ENCODE assay signal across 21 cellular contexts in the genomic region with DNA sequence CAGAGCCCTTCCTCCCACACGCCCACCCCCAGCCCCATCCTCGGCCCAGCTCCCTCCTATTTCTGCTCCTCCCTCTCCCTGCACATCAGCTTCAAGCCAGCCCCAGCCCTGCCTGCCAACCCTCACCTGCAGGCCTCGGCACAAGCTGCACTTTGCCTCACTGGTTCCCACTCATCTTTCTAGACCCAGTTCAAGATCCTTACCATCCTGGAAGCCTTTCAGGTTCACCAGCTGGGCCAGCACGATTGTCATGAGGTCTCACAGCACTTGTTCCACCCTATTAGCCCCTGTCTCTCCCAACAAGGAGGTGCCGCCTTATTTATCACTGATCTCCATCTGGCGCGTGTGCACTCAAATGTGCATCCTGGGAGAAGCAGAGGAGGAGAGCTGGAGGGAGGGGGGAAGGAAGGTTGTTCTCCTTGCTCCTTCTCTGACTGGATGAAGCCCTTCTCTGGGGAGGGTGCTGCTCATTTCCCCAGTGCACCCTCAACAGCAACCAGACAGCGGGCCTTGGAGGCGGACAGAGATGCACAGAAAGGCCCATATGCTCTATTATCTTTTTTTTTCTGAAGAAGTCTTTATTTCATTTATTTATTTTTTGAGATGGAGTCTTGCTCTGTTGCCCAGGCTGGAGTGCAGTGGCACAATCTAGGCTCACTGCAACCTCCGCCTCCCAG. TPM values are rescaled to one million over a fixed set of nuclear protein-coding genes. Genes with fewer than 3 reads are reported as not detected.
DNase-seq lines count a peak whose midpoint lies in the region; ATAC-seq and TF ChIP-seq lines count a peak whose summit lies in the region.
"Had no signal": no experiment of that assay in that cellular context is flagged by ENCODE, and none has a peak within 500 bp of the region (broad histone marks: within the 10 kb centered on the region; RNA-seq: fewer than 3 reads in every experiment).

No MANE protein-coding gene starts in this region.

- H3K4me3 Mint-ChIP-seq in stimulated activated effector memory CD8-positive, alpha-beta T cell treated with anti-CD3 and anti-CD28 coated beads, Interleukin-12 subunit alpha, Interleukin-12 subunit beta, amount 100 ng/mL, for 72 hours = no peak overlapping the region
- H3K4me3 Mint-ChIP-seq in activated T-cell treated with anti-CD3 and anti-CD28 coated beads, Interleukin-2, amount 50 U/mL, for 72 hours = no peak overlapping the region
- H3K4me3 Mint-ChIP-seq: activated naive CD8-positive, alpha-beta T cell treated with anti-CD3 and anti-CD28 coated beads, Interleukin-2, amount 10 ng/mL, durations not matched to agents 7 days and 5 days; endodermal cell had no signal

- H3K27me3 Mint-ChIP-seq in activated T-cell treated with anti-CD3 and anti-CD28 coated beads, Interleukin-2, amount 50 U/mL, for 72 hours (ENCODE audit: low read depth) = no peaks in the 10 kb centered on the region

- no peaks in the 10 kb centered on the region for H3K36me3 Mint-ChIP-seq in stimulated activated effector memory CD8-positive, alpha-beta T cell treated with anti-CD3 and anti-CD28 coated beads, Interleukin-12 subunit alpha, Interleukin-12 subunit beta, amount 100 ng/mL, for 72 hours
- H3K36me3 Mint-ChIP-seq in activated T-cell treated with anti-CD3 and anti-CD28 coated beads, Interleukin-2, amount 50 U/mL, for 72 hours (ENCODE audit: insufficient read depth in 2 of 2) = no peaks in the 10 kb centered on the region
- H3K36me3 Mint-ChIP-seq: activated naive CD8-positive, alpha-beta T cell treated with anti-CD3 and anti-CD28 coated beads, Interleukin-2, amount 10 ng/mL, durations not matched to agents 7 days and 5 days had no signal

- peak; percentile 15 for DNase-seq in DMS79 (lab: John Stamatoyannopoulos, UW)
- DNase-seq in NCI-H2171 treated with DMSO at 0.1 percent for 48 hours (lab: John Stamatoyannopoulos, UW) = peak; percentile 98
- DNase-seq in dorsolateral prefrontal cortex = no peak
- no peak for DNase-seq in stimulated activated effector memory CD8-positive, alpha-beta T cell treated with anti-CD3 and anti-CD28 coated beads, Interleukin-12 subunit alpha, Interleukin-12 subunit beta, amount 100 ng/mL, for 72 hours (ENCODE audit: low spot score in 2 of 2)
- DNase-seq in NK-92 treated with Interleukin-12 subunit alpha and Interleukin-12 subunit beta, amount 100 ng/mL, for 24 hours (lab: John Stamatoyannopoulos, UW) = no peak
- DNase-seq in activated T-cell treated with anti-CD3 and anti-CD28 coated beads, Interleukin-2, amount 50 U/mL, for 72 hours = no peak
- DNase-seq: activated CD4-positive, CD25-positive, alpha-beta regulatory T cell treated with anti-CD3 and anti-CD28 coated beads, Interleukin-2, amount 50 U/mL, for 72 hours; activated naive CD8-positive, alpha-beta T cell treated with anti-CD3 and anti-CD28 coated beads, Interleukin-2, amount 10 ng/mL, durations not matched to agents 7 days and 5 days; brain microvascular endothelial cell; DMS53; endodermal cell; HCEC 1CT; mammary epithelial cell; NCI-H1436; retina; stimulated activated CD4-positive, alpha-beta T cell treated with anti-CD3 and anti-CD28 coated beads, Interleukin-12 subunit alpha, Interleukin-12 subunit beta, amount 100 ng/mL, for 4 hours; SW 1271 had no signal

- H3K27ac ChIP-seq in dorsolateral prefrontal cortex = peak overlapping the region in 38 of 59 donors; percentile 2 to 84 (median 74)
- H3K27ac ChIP-seq: brain microvascular endothelial cell had no signal

- no peak overlapping the region for H3K4me3 ChIP-seq in dorsolateral prefrontal cortex
- H3K4me3 ChIP-seq: coronary artery, MG63 had no signal

- H3K27ac Mint-ChIP-seq in stimulated activated effector memory CD8-positive, alpha-beta T cell treated with anti-CD3 and anti-CD28 coated beads, Interleukin-12 subunit alpha, Interleukin-12 subunit beta, amount 100 ng/mL, for 72 hours = peak overlapping the region; percentile 62
- H3K27ac Mint-ChIP-seq in activated T-cell treated with anti-CD3 and anti-CD28 coated beads, Interleukin-2, amount 50 U/mL, for 72 hours = no peak overlapping the region
- H3K27ac Mint-ChIP-seq: activated naive CD8-positive, alpha-beta T cell treated with anti-CD3 and anti-CD28 coated beads, Interleukin-2, amount 10 ng/mL, durations not matched to agents 7 days and 5 days; activated T-helper 2 cell treated with anti-CD3 and anti-CD28 coated beads, Interferon-gamma antibody, Interleukin-2, Interleukin-4, amounts not matched to agents 10 μg/mL and 5 μg/mL and 100 μg/mL, durations not matched to agents 14 hours and 24 hours and 36 hours; endodermal cell had no signal

- no peak for TF ChIP-seq CTCF in dorsolateral prefrontal cortex (IDR thresholded peaks at IDR 0.05 in 54 of 56, conservative IDR thresholded peaks at IDR 0.05 in 2 of 56; ENCODE audit: low read depth in 1 of 56, partially characterized antibody in 56 of 56)

- no peaks in the 10 kb centered on the region for H3K4me1 Mint-ChIP-seq in stimulated activated effector memory CD8-positive, alpha-beta T cell treated with anti-CD3 and anti-CD28 coated beads, Interleukin-12 subunit alpha, Interleukin-12 subunit beta, amount 100 ng/mL, for 72 hours
- no peaks in the 10 kb centered on the region for H3K4me1 Mint-ChIP-seq in activated T-cell treated with anti-CD3 and anti-CD28 coated beads, Interleukin-2, amount 50 U/mL, for 72 hours (ENCODE audit: low read depth)
- H3K4me1 Mint-ChIP-seq: activated naive CD8-positive, alpha-beta T cell treated with anti-CD3 and anti-CD28 coated beads, Interleukin-2, amount 10 ng/mL, durations not matched to agents 7 days and 5 days had no signal

- no peak for ATAC-seq in stimulated activated effector memory CD8-positive, alpha-beta T cell treated with anti-CD3 and anti-CD28 coated beads, Interleukin-12 subunit alpha, Interleukin-12 subunit beta, amount 100 ng/mL, for 72 hours
- ATAC-seq in GM19023 (IDR thresholded peaks at IDR 0.05; ENCODE audit: unreplicated experiment) = no peak
- no peak for ATAC-seq in activated T-cell treated with anti-CD3 and anti-CD28 coated beads, Interleukin-2, amount 50 U/mL, for 72 hours (replicated peaks in 1 of 2)

- intact Hi-C loops in dorsolateral prefrontal cortex (cut with DNase I) = no loop called here

- H3K9me3 Mint-ChIP-seq in stimulated activated effector memory CD8-positive, alpha-beta T cell treated with anti-CD3 and anti-CD28 coated beads, Interleukin-12 subunit alpha, Interleukin-12 subunit beta, amount 100 ng/mL, for 72 hours = no peaks in the 10 kb centered on the region
- H3K9me3 Mint-ChIP-seq in activated T-cell treated with anti-CD3 and anti-CD28 coated beads, Interleukin-2, amount 50 U/mL, for 72 hours = no peaks in the 10 kb centered on the region
- H3K9me3 Mint-ChIP-seq: activated naive CD8-positive, alpha-beta T cell treated with anti-CD3 and anti-CD28 coated beads, Interleukin-2, amount 10 ng/mL, durations not matched to agents 7 days and 5 days; activated T-helper 2 cell treated with anti-CD3 and anti-CD28 coated beads, Interferon-gamma antibody, Interleukin-2, Interleukin-4, amounts not matched to agents 10 μg/mL and 5 μg/mL and 100 μg/mL, durations not matched to agents 14 hours and 24 hours and 36 hours had no signal

- H3K27me3 ChIP-seq in dorsolateral prefrontal cortex = no peaks in the 10 kb centered on the region
- H3K27me3 ChIP-seq: brain microvascular endothelial cell, MG63 had no signal

RNA-seq across cellular contexts. Expression of a gene that starts 15.5 kb away (rescaled TPM):
- total RNA-seq in dorsolateral prefrontal cortex = 100 to 1,000 TPM; 151 to 703 (median 290) TPM
- total RNA-seq in activated T-cell treated with anti-CD3 and anti-CD28 coated beads, Interleukin-2, amount 50 U/mL, for 72 hours = 100 to 1,000 TPM in 1 of 2 donors, 10 to 100 TPM in 1; 87.3 to 127 TPM

Comparison
In these comparisons a context has a peak if more than half of its experiments do, and no peak if none do; other contexts are left out.
1. DNase-seq: peak in DMS79 (single experiment) and NCI-H2171 treated with DMSO at 0.1 percent for 48 hours (single experiment); none in dorsolateral prefrontal cortex (0 of 10), stimulated activated effector memory CD8-positive, alpha-beta T cell treated with anti-CD3 and anti-CD28 coated beads, Interleukin-12 subunit alpha, Interleukin-12 subunit beta, amount 100 ng/mL, for 72 hours (0 of 2), NK-92 treated with Interleukin-12 subunit alpha and Interleukin-12 subunit beta, amount 100 ng/mL, for 24 hours (single experiment) and activated T-cell treated with anti-CD3 and anti-CD28 coated beads, Interleukin-2, amount 50 U/mL, for 72 hours (0 of 2).